8 cellular contexts compared by ENCODE assay signal in the genomic region with DNA sequence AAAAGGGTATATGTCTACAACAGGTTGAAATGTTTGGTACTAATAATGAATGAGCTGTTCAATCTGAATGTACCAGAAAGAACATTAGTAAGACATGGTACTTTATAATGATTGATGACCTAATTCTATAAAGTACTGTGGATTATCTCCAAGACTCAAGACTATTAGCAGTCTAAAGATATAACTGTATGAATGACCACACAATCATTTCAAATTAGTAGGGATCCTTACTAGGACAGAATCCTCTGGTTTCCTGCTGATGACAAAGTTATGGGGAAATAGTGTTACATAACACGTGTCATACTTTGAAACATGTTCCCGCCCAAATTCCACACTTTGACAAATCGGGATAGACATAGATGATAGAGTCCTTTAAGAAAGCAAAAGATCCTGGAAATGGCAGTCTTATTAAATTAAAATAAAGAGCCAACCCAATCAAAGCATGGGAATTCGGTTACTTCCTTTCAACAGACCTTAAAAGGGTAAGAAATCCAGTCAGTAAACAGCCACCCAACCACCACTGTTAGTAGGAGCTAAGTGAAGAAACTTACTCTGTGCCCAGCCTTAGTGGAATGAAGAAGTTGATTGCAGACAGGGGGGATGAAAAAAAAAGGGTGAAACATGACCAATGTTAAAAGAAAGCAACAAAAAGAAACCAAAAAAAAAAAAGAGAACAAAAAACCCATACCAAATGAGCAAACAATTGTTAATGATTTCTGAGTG. TPM values are rescaled to one million over a fixed set of nuclear protein-coding genes. Genes with fewer than 3 reads are reported as not detected.
DNase-seq lines count a peak whose midpoint lies in the region; ATAC-seq, FAIRE-seq and TF ChIP-seq lines count a peak whose summit lies in the region.

No MANE protein-coding gene starts in this region.

- FAIRE-seq in keratinocyte (lab: Jason Lieb, UNC): no peak

- POLR2A ChIA-PET in WTC11 (lab: Charles Lee): interaction anchor here (0.8 kb wide), 1 partner anchor 31 kb away, joined by 3 read pairs; a partner anchor contains a TSS

- peak overlapping the region; percentile 9 for H3K4me2 ChIP-seq in keratinocyte (ENCODE audit: control insufficient read depth, extremely low read depth, insufficient read depth, low read depth, low read length)

- dilution Hi-C loops in keratinocyte (cut with MboI; ENCODE audit: extremely low pct_ligation_motif_present, low sequenced_read_pairs): no loop called here

- H3K36me3 Mint-ChIP-seq in WTC11: peaks cover 21% of the 10 kb centered on the region

- H3K9me3 Mint-ChIP-seq in WTC11: peaks cover 7% of the 10 kb centered on the region

- no peak overlapping the region for H3K27ac ChIP-seq in keratinocyte (ENCODE audit: control insufficient read depth, insufficient read depth, low read length)

- DNase-seq in AG09309 (ENCODE audit: low read depth) (peak; percentile 25), HT-29 (ENCODE audit: low spot score) (peak; percentile 35), WTC11 (ENCODE audit: low spot score) (no peak), keratinocyte (ENCODE audit: low read depth, low spot score) (no peak), NCI-H774 (lab: John Stamatoyannopoulos, UW) (no peak)

- H3K4me3 ChIP-seq in AG09309 (ENCODE audit: control insufficient read depth, low read depth, low read length): no peak overlapping the region
- H3K4me3 ChIP-seq in keratinocyte (ENCODE audit: control insufficient read depth in 2 of 3, extremely low read depth in 1 of 3, insufficient read depth in 2 of 3, low read depth in 1 of 3, low read length in 3 of 3): no peak overlapping the region

- no peak overlapping the region for H3K9ac ChIP-seq in keratinocyte (ENCODE audit: control insufficient read depth, extremely low read depth, insufficient read depth, low read length)

- CTCF ChIA-PET in WTC11 (lab: Charles Lee): interaction anchor here (1.1 kb wide), 1 partner anchor 68 kb away, joined by 3 read pairs; no protein-coding TSS in a partner anchor

- TF ChIP-seq CTCF in AG09309 (IDR thresholded peaks at IDR 0.05; ENCODE audit: control insufficient read depth, insufficient read depth, low read depth, low read length, missing control alignments) (no peak), WTC11 (IDR thresholded peaks at IDR 0.05) (no peak), keratinocyte (optimal IDR thresholded peaks at IDR 0.05 in 1 of 3, IDR thresholded peaks at IDR 0.05 in 1 of 3, conservative IDR thresholded peaks at IDR 0.05 in 1 of 3; ENCODE audit: extremely low read depth in 1 of 3, insufficient read depth in 2 of 3, low read length in 3 of 3) (no peak)

- no peaks in the 10 kb centered on the region for H3K27me3 ChIP-seq in keratinocyte (ENCODE audit: control insufficient read depth, extremely low read depth, insufficient read depth, low read length)

- H4K20me1 ChIP-seq in keratinocyte (ENCODE audit: control insufficient read depth, extremely low read depth, insufficient read depth, low read length): no peaks in the 10 kb centered on the region

- H3K79me2 ChIP-seq in keratinocyte (ENCODE audit: control insufficient read depth, insufficient read depth, low read length): peaks cover 52% of the 10 kb centered on the region

- peak overlapping the region; percentile 70; the same call in 1 of the 2 replicates for H3K27ac Mint-ChIP-seq in WTC11

- no peak overlapping the region for H2AFZ ChIP-seq in keratinocyte (ENCODE audit: control insufficient read depth, low read length)

- H3K9me1 ChIP-seq in keratinocyte (ENCODE audit: control insufficient read depth, extremely low read depth, insufficient read depth, low read length): no peaks in the 10 kb centered on the region

- H3K4me1 ChIP-seq in keratinocyte (ENCODE audit: control insufficient read depth, extremely low read depth, insufficient read depth, low read length): peaks cover 20% of the 10 kb centered on the region

- H3K4me3 Mint-ChIP-seq in WTC11: peak overlapping the region; percentile 43

- no peaks in the 10 kb centered on the region for H3K9me3 ChIP-seq in keratinocyte (ENCODE audit: control insufficient read depth, low read depth, low read length)

- no peak for ATAC-seq in WTC11
- ATAC-seq in HG03520 (IDR thresholded peaks at IDR 0.05; ENCODE audit: unreplicated experiment): no peak
- no peak for ATAC-seq in activated CD4-positive, CD25-positive, alpha-beta regulatory T cell treated with anti-CD3 and anti-CD28 coated beads, Interleukin-2, amount 50 U/mL, for 24 hours
- ATAC-seq in GM19463 (IDR thresholded peaks at IDR 0.05; ENCODE audit: unreplicated experiment): no peak

- H3K4me1 Mint-ChIP-seq in WTC11: peaks cover 8% of the 10 kb centered on the region

- peaks cover 3 to 9% of the 10 kb centered on the region in 2 experiments for H3K36me3 ChIP-seq in keratinocyte (ENCODE audit: control insufficient read depth in 2 of 2, extremely low read depth in 1 of 2, insufficient read depth in 2 of 2, low read length in 2 of 2)

- peaks cover 24% of the 10 kb centered on the region for H3K27me3 Mint-ChIP-seq in WTC11 (ENCODE audit: low read depth)

TF ChIP-seq in WTC11, 78 proteins besides CTCF, POLR2A, EP300 and RAD21 (continues in another document):
- TF ChIP-seq, protein P1, sequence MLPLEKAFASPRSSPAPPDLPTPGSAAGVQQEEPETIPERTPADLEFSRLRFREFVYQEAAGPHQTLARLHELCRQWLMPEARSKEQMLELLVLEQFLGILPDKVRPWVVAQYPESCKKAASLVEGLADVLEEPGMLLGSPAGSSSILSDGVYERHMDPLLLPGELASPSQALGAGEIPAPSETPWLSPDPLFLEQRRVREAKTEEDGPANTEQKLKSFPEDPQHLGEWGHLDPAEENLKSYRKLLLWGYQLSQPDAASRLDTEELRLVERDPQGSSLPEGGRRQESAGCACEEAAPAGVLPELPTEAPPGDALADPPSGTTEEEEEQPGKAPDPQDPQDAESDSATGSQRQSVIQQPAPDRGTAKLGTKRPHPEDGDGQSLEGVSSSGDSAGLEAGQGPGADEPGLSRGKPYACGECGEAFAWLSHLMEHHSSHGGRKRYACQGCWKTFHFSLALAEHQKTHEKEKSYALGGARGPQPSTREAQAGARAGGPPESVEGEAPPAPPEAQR (CRISPR knock-in tag; IDR thresholded peaks at IDR 0.05): no peak
- TF ChIP-seq NR2C2 (CRISPR knock-in tag; IDR thresholded peaks at IDR 0.05): no peak
- TF ChIP-seq ZNF416 (CRISPR knock-in tag; IDR thresholded peaks at IDR 0.05): no peak

RNA-seq across cellular contexts. Expression of a gene that starts 2.8 kb away (rescaled TPM):
- total RNA-seq in HT-29 (2014; rRNA removed; shearing (Covaris generic)): 41.7 and 43.5 TPM in 2 replicates
- total RNA-seq in WTC11 (2021): 51.2 to 66.3 TPM (median 54.4 TPM) in 3 replicates
- 165 to 219 TPM (median 166 TPM) in 3 replicates for polyA plus RNA-seq in keratinocyte
- 42.3 TPM for polyA plus RNA-seq in keratinocyte (2011; ENCODE audit: low read depth)
- 165 and 304 TPM in 2 replicates for polyA plus RNA-seq in keratinocyte (2011; cell fraction: cytosol; rRNA removed)
- polyA plus RNA-seq in keratinocyte (2011; cell fraction: nucleus; rRNA removed): 195 and 206 TPM in 2 replicates
- 124 and 129 TPM in 2 replicates for polyA plus RNA-seq in keratinocyte (2012; ENCODE audit: low replicate concordance)
- polyA minus RNA-seq in keratinocyte: 18.8 to 152 TPM (median 97.9 TPM) in 3 replicates
- polyA minus RNA-seq in keratinocyte (2011; cell fraction: cytosol; rRNA and poly(A)+ RNA removed): 48.7 TPM
- polyA minus RNA-seq in keratinocyte (2011; cell fraction: nucleus; rRNA and poly(A)+ RNA removed): 30.4 and 33.1 TPM in 2 replicates

RNA-seq across cellular contexts. Expression of a gene that starts 3.0 kb away (rescaled TPM):
- 0.23 TPM in 1 of 2 replicates, not detected in the other for total RNA-seq in HT-29 (2014; rRNA removed; shearing (Covaris generic))
- total RNA-seq in WTC11 (2021): 0.09 to 0.32 TPM in 2 of 3 replicates, not detected in the other
- 0.15 to 0.41 TPM (median 0.31 TPM) in 3 replicates for polyA plus RNA-seq in keratinocyte
- polyA plus RNA-seq in keratinocyte (2011; ENCODE audit: low read depth): 0.19 TPM
- 0.57 and 0.63 TPM in 2 replicates for polyA plus RNA-seq in keratinocyte (2011; cell fraction: cytosol; rRNA removed)
- 0.48 and 0.51 TPM in 2 replicates for polyA plus RNA-seq in keratinocyte (2011; cell fraction: nucleus; rRNA removed)
- 0.25 and 0.27 TPM in 2 replicates for polyA plus RNA-seq in keratinocyte (2012; ENCODE audit: low replicate concordance)
- polyA minus RNA-seq in keratinocyte: 0.20 to 2.0 TPM in 2 of 3 replicates, not detected in the other
- not detected for polyA minus RNA-seq in keratinocyte (2011; cell fraction: cytosol; rRNA and poly(A)+ RNA removed)
- 0.11 and 0.31 TPM in 2 replicates for polyA minus RNA-seq in keratinocyte (2011; cell fraction: nucleus; rRNA and poly(A)+ RNA removed)

RNA-seq across cellular contexts. Expression of a gene that starts 30.5 kb away (rescaled TPM):
- 15.0 and 15.3 TPM in 2 replicates for total RNA-seq in HT-29 (2014; rRNA removed; shearing (Covaris generic))
- 16.9 to 20.2 TPM (median 19.7 TPM) in 3 replicates for total RNA-seq in WTC11 (2021)
- polyA plus RNA-seq in keratinocyte: 7.8 to 15.3 TPM (median 11.8 TPM) in 3 replicates
- polyA plus RNA-seq in keratinocyte (2011; ENCODE audit: low read depth): 3.3 TPM
- polyA plus RNA-seq in keratinocyte (2011; cell fraction: cytosol; rRNA removed): 8.4 and 11.5 TPM in 2 replicates
- polyA plus RNA-seq in keratinocyte (2011; cell fraction: nucleus; rRNA removed): 10.0 and 12.9 TPM in 2 replicates
- polyA plus RNA-seq in keratinocyte (2012; ENCODE audit: low replicate concordance): 4.1 and 6.8 TPM in 2 replicates
- 2.8 to 5.3 TPM (median 3.7 TPM) in 3 replicates for polyA minus RNA-seq in keratinocyte
- polyA minus RNA-seq in keratinocyte (2011; cell fraction: cytosol; rRNA and poly(A)+ RNA removed): 4.8 TPM
- polyA minus RNA-seq in keratinocyte (2011; cell fraction: nucleus; rRNA and poly(A)+ RNA removed): 2.0 and 2.4 TPM in 2 replicates

RNA-seq across cellular contexts. Expression of a gene that starts 31.1 kb away (rescaled TPM):
- 10.8 and 14.3 TPM in 2 replicates for total RNA-seq in HT-29 (2014; rRNA removed; shearing (Covaris generic))
- 46.4 to 53.0 TPM (median 51.2 TPM) in 3 replicates for total RNA-seq in WTC11 (2021)
- 22.8 to 35.5 TPM (median 31.6 TPM) in 3 replicates for polyA plus RNA-seq in keratinocyte
- polyA plus RNA-seq in keratinocyte (2011; ENCODE audit: low read depth): 21.7 TPM
- 23.1 and 27.1 TPM in 2 replicates for polyA plus RNA-seq in keratinocyte (2011; cell fraction: cytosol; rRNA removed)
- 12.7 and 15.2 TPM in 2 replicates for polyA plus RNA-seq in keratinocyte (2011; cell fraction: nucleus; rRNA removed)
- polyA plus RNA-seq in keratinocyte (2012; ENCODE audit: low replicate concordance): 18.5 and 19.1 TPM in 2 replicates
- 4.7 to 26.7 TPM (median 17.9 TPM) in 3 replicates for polyA minus RNA-seq in keratinocyte
- 15.7 TPM for polyA minus RNA-seq in keratinocyte (2011; cell fraction: cytosol; rRNA and poly(A)+ RNA removed)
- polyA minus RNA-seq in keratinocyte (2011; cell fraction: nucleus; rRNA and poly(A)+ RNA removed): 2.3 and 7.5 TPM in 2 replicates

RNA-seq across cellular contexts. Expression of a gene that starts 49.0 kb away (rescaled TPM):
- total RNA-seq in HT-29 (2014; rRNA removed; shearing (Covaris generic)): 85.0 and 105 TPM in 2 replicates
- 145 to 163 TPM (median 149 TPM) in 3 replicates for total RNA-seq in WTC11 (2021)
- 90.0 to 139 TPM (median 106 TPM) in 3 replicates for polyA plus RNA-seq in keratinocyte
- 139 TPM for polyA plus RNA-seq in keratinocyte (2011; ENCODE audit: low read depth)
- 176 and 184 TPM in 2 replicates for polyA plus RNA-seq in keratinocyte (2011; cell fraction: cytosol; rRNA removed)
- 79.5 and 87.5 TPM in 2 replicates for polyA plus RNA-seq in keratinocyte (2011; cell fraction: nucleus; rRNA removed)
- 296 and 415 TPM in 2 replicates for polyA plus RNA-seq in keratinocyte (2012; ENCODE audit: low replicate concordance)
- polyA minus RNA-seq in keratinocyte: 23.5 to 45.1 TPM (median 26.6 TPM) in 3 replicates
- 110 TPM for polyA minus RNA-seq in keratinocyte (2011; cell fraction: cytosol; rRNA and poly(A)+ RNA removed)
- 14.6 and 35.7 TPM in 2 replicates for polyA minus RNA-seq in keratinocyte (2011; cell fraction: nucleus; rRNA and poly(A)+ RNA removed)

Comparison
In these comparisons a context has a peak if more than half of its experiments do, and no peak if none do; other contexts are left out.
1. DNase-seq: peak in AG09309 (single experiment) and HT-29 (single experiment); none in WTC11 (single experiment), keratinocyte (single experiment) and NCI-H774 (single experiment).